1 cellular context compared by ENCODE assay signal in the genomic region with DNA sequence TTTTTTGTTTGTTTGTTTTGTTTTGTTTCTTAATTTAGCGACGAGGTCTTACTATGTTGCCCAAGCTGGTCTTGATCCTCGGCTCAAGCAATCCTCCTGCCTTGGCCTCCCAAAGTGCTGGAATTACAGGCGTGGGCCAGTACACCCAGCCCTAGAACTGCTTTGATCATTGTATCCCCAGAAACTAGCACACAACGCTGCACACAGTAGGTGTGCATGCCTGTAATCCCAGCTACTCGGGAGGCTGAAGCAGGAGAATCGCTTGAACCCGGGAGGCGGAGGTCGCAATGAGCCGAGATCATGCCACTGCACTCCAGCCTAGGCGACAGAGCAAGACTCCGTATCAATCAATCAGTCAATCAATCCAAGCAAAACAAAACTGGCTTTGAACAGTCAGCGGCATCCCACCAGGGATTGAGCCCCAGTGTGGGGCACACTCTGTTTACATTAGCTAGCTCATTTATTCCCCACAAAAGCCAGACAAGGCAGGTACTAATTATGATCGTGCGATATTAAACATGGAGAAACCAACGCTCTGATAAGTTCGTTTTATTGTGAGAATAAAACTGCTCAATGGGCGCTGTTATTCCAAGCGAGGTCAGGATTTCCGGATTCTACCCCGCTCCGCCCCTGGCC.
TF ChIP-seq lines count a peak whose summit lies in the region.

No MANE protein-coding gene starts in this region.

TF ChIP-seq in HepG2, 621 proteins besides CTCF, POLR2A, EP300 and RAD21 (continued from another document and continues in another):
- TF ChIP-seq, protein P1, sequence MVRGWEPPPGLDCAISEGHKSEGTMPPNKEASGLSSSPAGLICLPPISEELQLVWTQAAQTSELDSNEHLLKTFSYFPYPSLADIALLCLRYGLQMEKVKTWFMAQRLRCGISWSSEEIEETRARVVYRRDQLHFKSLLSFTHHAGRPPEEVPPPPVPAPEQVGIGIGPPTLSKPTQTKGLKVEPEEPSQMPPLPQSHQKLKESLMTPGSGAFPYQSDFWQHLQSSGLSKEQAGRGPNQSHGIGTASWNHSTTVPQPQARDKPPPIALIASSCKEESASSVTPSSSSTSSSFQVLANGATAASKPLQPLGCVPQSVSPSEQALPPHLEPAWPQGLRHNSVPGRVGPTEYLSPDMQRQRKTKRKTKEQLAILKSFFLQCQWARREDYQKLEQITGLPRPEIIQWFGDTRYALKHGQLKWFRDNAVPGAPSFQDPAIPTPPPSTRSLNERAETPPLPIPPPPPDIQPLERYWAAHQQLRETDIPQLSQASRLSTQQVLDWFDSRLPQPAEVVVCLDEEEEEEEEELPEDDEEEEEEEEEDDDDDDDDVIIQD (CRISPR knock-in tag; IDR thresholded peaks at IDR 0.05; ENCODE audit: low read depth) = 0 out of 2 replicates have a peak, but pooled peaks have one; percentile 4
- TF ChIP-seq, protein P2, sequence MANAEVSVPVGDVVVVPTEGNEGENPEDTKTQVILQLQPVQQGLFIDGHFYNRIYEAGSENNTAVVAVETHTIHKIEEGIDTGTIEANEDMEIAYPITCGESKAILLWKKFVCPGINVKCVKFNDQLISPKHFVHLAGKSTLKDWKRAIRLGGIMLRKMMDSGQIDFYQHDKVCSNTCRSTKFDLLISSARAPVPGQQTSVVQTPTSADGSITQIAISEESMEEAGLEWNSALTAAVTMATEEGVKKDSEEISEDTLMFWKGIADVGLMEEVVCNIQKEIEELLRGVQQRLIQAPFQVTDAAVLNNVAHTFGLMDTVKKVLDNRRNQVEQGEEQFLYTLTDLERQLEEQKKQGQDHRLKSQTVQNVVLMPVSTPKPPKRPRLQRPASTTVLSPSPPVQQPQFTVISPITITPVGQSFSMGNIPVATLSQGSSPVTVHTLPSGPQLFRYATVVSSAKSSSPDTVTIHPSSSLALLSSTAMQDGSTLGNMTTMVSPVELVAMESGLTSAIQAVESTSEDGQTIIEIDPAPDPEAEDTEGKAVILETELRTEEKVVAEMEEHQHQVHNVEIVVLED (CRISPR knock-in tag; IDR thresholded peaks at IDR 0.05; ENCODE audit: borderline replicate concordance) = peak; percentile 49; the same call in 1 of the 2 replicates
- TF ChIP-seq SP140L (CRISPR knock-in tag; IDR thresholded peaks at IDR 0.05; ENCODE audit: borderline replicate concordance) = 0 out of 2 replicates have a peak, but pooled peaks have one; percentile 53
- no peak for TF ChIP-seq PCBP1 (IDR thresholded peaks at IDR 0.05; ENCODE audit: borderline replicate concordance, low read depth, low read length)
- TF ChIP-seq, protein P3, sequence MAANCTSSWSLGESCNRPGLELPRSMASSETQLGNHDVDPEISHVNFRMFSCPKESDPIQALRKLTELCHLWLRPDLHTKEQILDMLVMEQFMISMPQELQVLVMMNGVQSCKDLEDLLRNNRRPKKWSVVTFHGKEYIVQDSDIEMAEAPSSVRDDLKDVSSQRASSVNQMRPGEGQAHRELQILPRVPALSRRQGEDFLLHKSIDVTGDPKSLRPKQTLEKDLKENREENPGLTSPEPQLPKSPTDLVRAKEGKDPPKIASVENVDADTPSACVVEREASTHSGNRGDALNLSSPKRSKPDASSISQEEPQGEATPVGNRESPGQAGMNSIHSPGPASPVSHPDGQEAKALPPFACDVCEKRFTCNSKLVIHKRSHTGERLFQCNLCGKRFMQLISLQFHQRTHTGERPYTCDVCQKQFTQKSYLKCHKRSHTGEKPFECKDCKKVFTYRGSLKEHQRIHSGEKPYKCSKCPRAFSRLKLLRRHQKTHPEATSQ (CRISPR knock-in tag; IDR thresholded peaks at IDR 0.05; ENCODE audit: borderline replicate concordance) = 0 out of 2 replicates have a peak, but pooled peaks have one; percentile 55
- TF ChIP-seq, protein P4, sequence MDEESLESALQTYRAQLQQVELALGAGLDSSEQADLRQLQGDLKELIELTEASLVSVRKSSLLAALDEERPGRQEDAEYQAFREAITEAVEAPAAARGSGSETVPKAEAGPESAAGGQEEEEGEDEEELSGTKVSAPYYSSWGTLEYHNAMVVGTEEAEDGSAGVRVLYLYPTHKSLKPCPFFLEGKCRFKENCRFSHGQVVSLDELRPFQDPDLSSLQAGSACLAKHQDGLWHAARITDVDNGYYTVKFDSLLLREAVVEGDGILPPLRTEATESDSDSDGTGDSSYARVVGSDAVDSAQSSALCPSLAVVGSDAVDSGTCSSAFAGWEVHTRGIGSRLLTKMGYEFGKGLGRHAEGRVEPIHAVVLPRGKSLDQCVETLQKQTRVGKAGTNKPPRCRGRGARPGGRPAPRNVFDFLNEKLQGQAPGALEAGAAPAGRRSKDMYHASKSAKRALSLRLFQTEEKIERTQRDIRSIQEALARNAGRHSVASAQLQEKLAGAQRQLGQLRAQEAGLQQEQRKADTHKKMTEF (CRISPR knock-in tag; IDR thresholded peaks at IDR 0.05) = peak; percentile 54
- TF ChIP-seq ATF7 (IDR thresholded peaks at IDR 0.05) = no peak
- 0 out of 2 replicates have a peak, but pooled peaks have one; percentile 48 for TF ChIP-seq ATF7 (CRISPR knock-in tag; IDR thresholded peaks at IDR 0.05)
- TF ChIP-seq SOX5 (CRISPR knock-in tag; IDR thresholded peaks at IDR 0.05; ENCODE audit: borderline replicate concordance) = no peak
- TF ChIP-seq MZF1 (CRISPR knock-in tag; IDR thresholded peaks at IDR 0.05; ENCODE audit: borderline replicate concordance) = no peak; the same call in 1 of the 2 replicates
- TF ChIP-seq FOXM1 (CRISPR knock-in tag; IDR thresholded peaks at IDR 0.05) = no peak
- 0 out of 2 replicates have a peak, but pooled peaks have one; percentile 4 for TF ChIP-seq IRF2 (CRISPR knock-in tag; IDR thresholded peaks at IDR 0.05)
- 0 out of 2 replicates have a peak, but pooled peaks have one; percentile 73 for TF ChIP-seq ZFP37 (CRISPR knock-in tag; IDR thresholded peaks at IDR 0.05; ENCODE audit: borderline replicate concordance)
- 0 out of 2 replicates have a peak, but pooled peaks have one; percentile 27 for TF ChIP-seq HIVEP1 (CRISPR knock-in tag; IDR thresholded peaks at IDR 0.05)
- TF ChIP-seq, protein P5, sequence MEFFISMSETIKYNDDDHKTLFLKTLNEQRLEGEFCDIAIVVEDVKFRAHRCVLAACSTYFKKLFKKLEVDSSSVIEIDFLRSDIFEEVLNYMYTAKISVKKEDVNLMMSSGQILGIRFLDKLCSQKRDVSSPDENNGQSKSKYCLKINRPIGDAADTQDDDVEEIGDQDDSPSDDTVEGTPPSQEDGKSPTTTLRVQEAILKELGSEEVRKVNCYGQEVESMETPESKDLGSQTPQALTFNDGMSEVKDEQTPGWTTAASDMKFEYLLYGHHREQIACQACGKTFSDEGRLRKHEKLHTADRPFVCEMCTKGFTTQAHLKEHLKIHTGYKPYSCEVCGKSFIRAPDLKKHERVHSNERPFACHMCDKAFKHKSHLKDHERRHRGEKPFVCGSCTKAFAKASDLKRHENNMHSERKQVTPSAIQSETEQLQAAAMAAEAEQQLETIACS (CRISPR knock-in tag; IDR thresholded peaks at IDR 0.05) = no peak
- TF ChIP-seq KLF13 (CRISPR knock-in tag; IDR thresholded peaks at IDR 0.05) = no peak
- peak; percentile 3; the same call in 1 of the 2 replicates for TF ChIP-seq HNF4A (CRISPR knock-in tag; IDR thresholded peaks at IDR 0.05)
- 0 out of 2 replicates have a peak, but pooled peaks have one; percentile 14 for TF ChIP-seq TBX2 (CRISPR knock-in tag; IDR thresholded peaks at IDR 0.05; ENCODE audit: borderline replicate concordance)
- TF ChIP-seq ZNF331 (CRISPR knock-in tag; IDR thresholded peaks at IDR 0.05) = no peak
- no peak for TF ChIP-seq PHB2 (IDR thresholded peaks at IDR 0.05; ENCODE audit: partially characterized antibody)
- TF ChIP-seq RORA (CRISPR knock-in tag; IDR thresholded peaks at IDR 0.05) = no peak
- no peak for TF ChIP-seq RFX1 (IDR thresholded peaks at IDR 0.05)
- TF ChIP-seq ZKSCAN1 (IDR thresholded peaks at IDR 0.05; ENCODE audit: low read length) = peak; percentile 93
- 0 out of 2 replicates have a peak, but pooled peaks have one; percentile 11 for TF ChIP-seq KDM5B (CRISPR knock-in tag; IDR thresholded peaks at IDR 0.05; ENCODE audit: borderline replicate concordance)
- no peak for TF ChIP-seq ZNF343 (CRISPR knock-in tag; IDR thresholded peaks at IDR 0.05)
- TF ChIP-seq POLR2AphosphoS5 (IDR thresholded peaks at IDR 0.05; ENCODE audit: low read depth, low read length) = peak; percentile 79
- no peak for TF ChIP-seq CENPX (CRISPR knock-in tag; IDR thresholded peaks at IDR 0.05)
- peak; percentile 31; the same call in 1 of the 2 replicates for TF ChIP-seq ZNF605 (CRISPR knock-in tag; IDR thresholded peaks at IDR 0.05)
- TF ChIP-seq BORCS8-MEF2B (CRISPR knock-in tag; IDR thresholded peaks at IDR 0.05) = peak; percentile 27; the same call in 1 of the 2 replicates
- TF ChIP-seq, protein P6, sequence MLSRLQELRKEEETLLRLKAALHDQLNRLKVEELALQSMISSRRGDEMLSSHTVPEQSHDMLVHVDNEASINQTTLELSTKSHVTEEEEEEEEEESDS (CRISPR knock-in tag; IDR thresholded peaks at IDR 0.05; ENCODE audit: borderline replicate concordance) = no peak
- TF ChIP-seq, protein P7, sequence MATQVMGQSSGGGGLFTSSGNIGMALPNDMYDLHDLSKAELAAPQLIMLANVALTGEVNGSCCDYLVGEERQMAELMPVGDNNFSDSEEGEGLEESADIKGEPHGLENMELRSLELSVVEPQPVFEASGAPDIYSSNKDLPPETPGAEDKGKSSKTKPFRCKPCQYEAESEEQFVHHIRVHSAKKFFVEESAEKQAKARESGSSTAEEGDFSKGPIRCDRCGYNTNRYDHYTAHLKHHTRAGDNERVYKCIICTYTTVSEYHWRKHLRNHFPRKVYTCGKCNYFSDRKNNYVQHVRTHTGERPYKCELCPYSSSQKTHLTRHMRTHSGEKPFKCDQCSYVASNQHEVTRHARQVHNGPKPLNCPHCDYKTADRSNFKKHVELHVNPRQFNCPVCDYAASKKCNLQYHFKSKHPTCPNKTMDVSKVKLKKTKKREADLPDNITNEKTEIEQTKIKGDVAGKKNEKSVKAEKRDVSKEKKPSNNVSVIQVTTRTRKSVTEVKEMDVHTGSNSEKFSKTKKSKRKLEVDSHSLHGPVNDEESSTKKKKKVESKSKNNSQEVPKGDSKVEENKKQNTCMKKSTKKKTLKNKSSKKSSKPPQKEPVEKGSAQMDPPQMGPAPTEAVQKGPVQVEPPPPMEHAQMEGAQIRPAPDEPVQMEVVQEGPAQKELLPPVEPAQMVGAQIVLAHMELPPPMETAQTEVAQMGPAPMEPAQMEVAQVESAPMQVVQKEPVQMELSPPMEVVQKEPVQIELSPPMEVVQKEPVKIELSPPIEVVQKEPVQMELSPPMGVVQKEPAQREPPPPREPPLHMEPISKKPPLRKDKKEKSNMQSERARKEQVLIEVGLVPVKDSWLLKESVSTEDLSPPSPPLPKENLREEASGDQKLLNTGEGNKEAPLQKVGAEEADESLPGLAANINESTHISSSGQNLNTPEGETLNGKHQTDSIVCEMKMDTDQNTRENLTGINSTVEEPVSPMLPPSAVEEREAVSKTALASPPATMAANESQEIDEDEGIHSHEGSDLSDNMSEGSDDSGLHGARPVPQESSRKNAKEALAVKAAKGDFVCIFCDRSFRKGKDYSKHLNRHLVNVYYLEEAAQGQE (IDR thresholded peaks at IDR 0.05; ENCODE audit: borderline replicate concordance in 1 of 2, low read depth in 1 of 2, low read length in 2 of 2) = no peak
- no peak for TF ChIP-seq EZH2 (conservative IDR thresholded peaks at IDR 0.05; ENCODE audit: low read depth, low read length)
- TF ChIP-seq, protein P8, sequence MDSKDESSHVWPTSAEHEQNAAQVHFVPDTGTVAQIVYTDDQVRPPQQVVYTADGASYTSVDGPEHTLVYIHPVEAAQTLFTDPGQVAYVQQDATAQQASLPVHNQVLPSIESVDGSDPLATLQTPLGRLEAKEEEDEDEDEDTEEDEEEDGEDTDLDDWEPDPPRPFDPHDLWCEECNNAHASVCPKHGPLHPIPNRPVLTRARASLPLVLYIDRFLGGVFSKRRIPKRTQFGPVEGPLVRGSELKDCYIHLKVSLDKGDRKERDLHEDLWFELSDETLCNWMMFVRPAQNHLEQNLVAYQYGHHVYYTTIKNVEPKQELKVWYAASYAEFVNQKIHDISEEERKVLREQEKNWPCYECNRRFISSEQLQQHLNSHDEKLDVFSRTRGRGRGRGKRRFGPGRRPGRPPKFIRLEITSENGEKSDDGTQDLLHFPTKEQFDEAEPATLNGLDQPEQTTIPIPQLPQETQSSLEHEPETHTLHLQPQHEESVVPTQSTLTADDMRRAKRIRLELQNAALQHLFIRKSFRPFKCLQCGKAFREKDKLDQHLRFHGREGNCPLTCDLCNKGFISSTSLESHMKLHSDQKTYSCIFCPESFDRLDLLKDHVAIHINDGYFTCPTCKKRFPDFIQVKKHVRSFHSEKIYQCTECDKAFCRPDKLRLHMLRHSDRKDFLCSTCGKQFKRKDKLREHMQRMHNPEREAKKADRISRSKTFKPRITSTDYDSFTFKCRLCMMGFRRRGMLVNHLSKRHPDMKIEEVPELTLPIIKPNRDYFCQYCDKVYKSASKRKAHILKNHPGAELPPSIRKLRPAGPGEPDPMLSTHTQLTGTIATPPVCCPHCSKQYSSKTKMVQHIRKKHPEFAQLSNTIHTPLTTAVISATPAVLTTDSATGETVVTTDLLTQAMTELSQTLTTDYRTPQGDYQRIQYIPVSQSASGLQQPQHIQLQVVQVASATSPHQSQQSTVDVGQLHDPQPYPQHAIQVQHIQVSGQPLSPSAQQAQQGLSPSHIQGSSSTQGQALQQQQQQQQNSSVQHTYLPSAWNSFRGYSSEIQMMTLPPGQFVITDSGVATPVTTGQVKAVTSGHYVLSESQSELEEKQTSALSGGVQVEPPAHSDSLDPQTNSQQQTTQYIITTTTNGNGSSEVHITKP (CRISPR knock-in tag; IDR thresholded peaks at IDR 0.05; ENCODE audit: low read depth) = no peak
- no peak; the same call in 1 of the 2 replicates for TF ChIP-seq KLF6 (CRISPR knock-in tag; IDR thresholded peaks at IDR 0.05)
- TF ChIP-seq, protein P9, sequence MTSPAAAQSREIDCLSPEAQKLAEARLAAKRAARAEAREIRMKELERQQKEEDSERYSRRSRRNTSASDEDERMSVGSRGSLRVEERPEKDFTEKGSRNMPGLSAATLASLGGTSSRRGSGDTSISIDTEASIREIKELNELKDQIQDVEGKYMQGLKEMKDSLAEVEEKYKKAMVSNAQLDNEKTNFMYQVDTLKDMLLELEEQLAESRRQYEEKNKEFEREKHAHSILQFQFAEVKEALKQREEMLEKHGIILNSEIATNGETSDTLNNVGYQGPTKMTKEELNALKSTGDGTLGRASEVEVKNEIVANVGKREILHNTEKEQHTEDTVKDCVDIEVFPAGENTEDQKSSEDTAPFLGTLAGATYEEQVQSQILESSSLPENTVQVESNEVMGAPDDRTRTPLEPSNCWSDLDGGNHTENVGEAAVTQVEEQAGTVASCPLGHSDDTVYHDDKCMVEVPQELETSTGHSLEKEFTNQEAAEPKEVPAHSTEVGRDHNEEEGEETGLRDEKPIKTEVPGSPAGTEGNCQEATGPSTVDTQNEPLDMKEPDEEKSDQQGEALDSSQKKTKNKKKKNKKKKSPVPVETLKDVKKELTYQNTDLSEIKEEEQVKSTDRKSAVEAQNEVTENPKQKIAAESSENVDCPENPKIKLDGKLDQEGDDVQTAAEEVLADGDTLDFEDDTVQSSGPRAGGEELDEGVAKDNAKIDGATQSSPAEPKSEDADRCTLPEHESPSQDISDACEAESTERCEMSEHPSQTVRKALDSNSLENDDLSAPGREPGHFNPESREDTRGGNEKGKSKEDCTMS (CRISPR knock-in tag; conservative IDR thresholded peaks at IDR 0.05) = no peak
- TF ChIP-seq, protein P10, sequence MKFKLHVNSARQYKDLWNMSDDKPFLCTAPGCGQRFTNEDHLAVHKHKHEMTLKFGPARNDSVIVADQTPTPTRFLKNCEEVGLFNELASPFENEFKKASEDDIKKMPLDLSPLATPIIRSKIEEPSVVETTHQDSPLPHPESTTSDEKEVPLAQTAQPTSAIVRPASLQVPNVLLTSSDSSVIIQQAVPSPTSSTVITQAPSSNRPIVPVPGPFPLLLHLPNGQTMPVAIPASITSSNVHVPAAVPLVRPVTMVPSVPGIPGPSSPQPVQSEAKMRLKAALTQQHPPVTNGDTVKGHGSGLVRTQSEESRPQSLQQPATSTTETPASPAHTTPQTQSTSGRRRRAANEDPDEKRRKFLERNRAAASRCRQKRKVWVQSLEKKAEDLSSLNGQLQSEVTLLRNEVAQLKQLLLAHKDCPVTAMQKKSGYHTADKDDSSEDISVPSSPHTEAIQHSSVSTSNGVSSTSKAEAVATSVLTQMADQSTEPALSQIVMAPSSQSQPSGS (CRISPR knock-in tag; IDR thresholded peaks at IDR 0.05) = 0 out of 2 replicates have a peak, but pooled peaks have one; percentile 4
